Comparison of ENCODE assay signal across 26 cellular contexts in the genomic region with DNA sequence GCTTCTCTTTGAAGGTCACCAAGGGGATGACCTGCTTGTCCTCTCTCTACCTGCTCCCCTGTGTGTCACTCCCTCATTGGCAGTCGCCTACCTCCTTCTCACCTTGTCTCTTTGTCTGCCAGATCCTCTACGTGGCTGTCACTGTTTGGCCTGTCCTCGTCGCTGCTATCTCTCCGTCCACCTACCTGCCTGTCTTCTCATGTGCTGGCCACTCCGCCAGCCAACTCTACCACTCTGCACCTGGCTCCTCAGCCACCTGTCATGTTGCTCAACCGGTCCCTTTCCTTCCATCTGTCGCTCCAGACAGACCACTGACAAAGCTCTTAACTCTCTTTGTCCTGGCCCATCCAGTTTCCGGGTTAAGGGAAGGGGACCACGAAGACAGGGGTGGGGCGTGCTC. TPM values are rescaled to one million over a fixed set of nuclear protein-coding genes. Genes with fewer than 3 reads are reported as not detected.
DNase-seq lines count a peak whose midpoint lies in the region; FAIRE-seq and TF ChIP-seq lines count a peak whose summit lies in the region.
"Had no signal": no experiment of that assay in that cellular context is flagged by ENCODE, and none has a peak within 500 bp of the region (broad histone marks: within the 10 kb centered on the region; RNA-seq: fewer than 3 reads in every experiment).

A gene with protein sequence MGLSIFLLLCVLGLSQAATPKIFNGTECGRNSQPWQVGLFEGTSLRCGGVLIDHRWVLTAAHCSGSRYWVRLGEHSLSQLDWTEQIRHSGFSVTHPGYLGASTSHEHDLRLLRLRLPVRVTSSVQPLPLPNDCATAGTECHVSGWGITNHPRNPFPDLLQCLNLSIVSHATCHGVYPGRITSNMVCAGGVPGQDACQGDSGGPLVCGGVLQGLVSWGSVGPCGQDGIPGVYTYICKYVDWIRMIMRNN (minus strand): TSS at position 299 of the 400 bp plus-strand sequence. CDS start 381 bp downstream, outside the sequence.

- TF ChIP-seq RAD21 in H1 (IDR thresholded peaks at IDR 0.05 in 1 of 2, conservative IDR thresholded peaks at IDR 0.05 in 1 of 2; ENCODE audit: low read depth in 2 of 2, low read length in 2 of 2), result no peak

- H3K4me3 ChIP-seq in H1 (ENCODE audit: extremely low read depth in 1 of 4, insufficient read depth in 2 of 4, low read depth in 3 of 4, low read length in 4 of 4) (no peak within 1 kb of the TSS), prostate gland (no peak within 1 kb of the TSS), uterus (no peak within 1 kb of the TSS)
- H3K4me3 ChIP-seq: thyroid gland had no signal

- peak within 1 kb of the TSS; percentile 5; the same call in 1 of the 2 replicates for H2BK15ac ChIP-seq in H1 (ENCODE audit: low read length)

- no peaks in the 10 kb centered on the region; the same call in 1 of the 2 replicates for H3K79me1 ChIP-seq in H1 (ENCODE audit: low read depth, low read length)

- H3K36me3 ChIP-seq in H1 (ENCODE audit: control insufficient read depth in 2 of 4, insufficient read depth in 4 of 4, low read length in 3 of 4) (no peaks in the 10 kb centered on the region), prostate gland (no peaks in the 10 kb centered on the region), uterus (no peaks in the 10 kb centered on the region)
- H3K36me3 ChIP-seq: thyroid gland had no signal

- H3K9ac ChIP-seq in H1 (replicated peaks in 1 of 4; ENCODE audit: extremely low read depth in 1 of 4, low read depth in 3 of 4, low read length in 3 of 4), result no peak within 1 kb of the TSS

- no peak within 1 kb of the TSS for H4K5ac ChIP-seq in H1 (ENCODE audit: insufficient read length, low read depth, low read length)

- peak within 1 kb of the TSS; percentile 75; the same call in 1 of the 2 replicates for H2BK12ac ChIP-seq in H1 (ENCODE audit: low read depth, low read length)

- peak; percentile 17 for DNase-seq in NCI-H1436 (lab: John Stamatoyannopoulos, UW)
- no peak for DNase-seq in NCI-H1436 treated with DMSO at 0.1 percent for 48 hours (lab: John Stamatoyannopoulos, UW)
- peak; percentile 91 for DNase-seq in NCI-H2029 (lab: John Stamatoyannopoulos, UW)
- no peak for DNase-seq in H1 (ENCODE audit: low read depth in 1 of 2, low spot score in 2 of 2)
- DNase-seq in prostate gland (ENCODE audit: low spot score), result peak; percentile 42
- no peak for DNase-seq in SW 1271 (lab: John Stamatoyannopoulos, UW)
- DNase-seq in uterus, result no peak
- DNase-seq in CD1c-positive myeloid dendritic cell (ENCODE audit: extremely low spot score), result no peak
- DNase-seq: activated CD4-positive, alpha-beta T cell treated with anti-CD3 and anti-CD28 coated beads, Interleukin-2, amount 50 U/mL, for 4 hours; activated CD8-positive, alpha-beta memory T cell treated with anti-CD3 and anti-CD28 coated beads, Interleukin-2, amount 50 U/mL, for 48 hours; AML-193; cerebellar nuclear complex; EL; foreskin melanocyte; kidney glomerular epithelial cell; mammary epithelial cell; NCI-H226; occipital lobe; RPMI8226; stimulated activated CD4-positive, alpha-beta T cell treated with anti-CD3 and anti-CD28 coated beads, Interleukin-4, amount 100 ng/mL, for 24 hours; stimulated activated naive CD8-positive, alpha-beta T cell treated with anti-CD3 and anti-CD28 coated beads, Interleukin-15, Interleukin-2, amounts not matched to agents 100 U/mL and 50 U/mL, for 24 hours; thyroid gland had no signal

- H3K23ac ChIP-seq in H1 (ENCODE audit: insufficient read length), result no peak within 1 kb of the TSS

- peak within 1 kb of the TSS; percentile 98 for H2AK5ac ChIP-seq in H1 (ENCODE audit: low read depth, low read length)

- H3K9me3 ChIP-seq in H1 (ENCODE audit: insufficient read depth in 2 of 2, low read depth in 1 of 2, low read length in 1 of 2) (no peaks in the 10 kb centered on the region), prostate gland (no peaks in the 10 kb centered on the region), uterus (no peaks in the 10 kb centered on the region)
- H3K9me3 ChIP-seq: thyroid gland had no signal

- no peaks in the 10 kb centered on the region for H3K79me2 ChIP-seq in H1 (ENCODE audit: control insufficient read depth in 1 of 2, insufficient read depth in 2 of 2, low read length in 2 of 2)

- TF ChIP-seq CTCF in H1 (IDR thresholded peaks at IDR 0.05; ENCODE audit: control extremely low read depth in 1 of 3, insufficient read depth in 1 of 3, low read depth in 1 of 3, low read length in 3 of 3), result no peak
- no peak for TF ChIP-seq CTCF in prostate gland (IDR thresholded peaks at IDR 0.05)
- TF ChIP-seq CTCF in uterus (IDR thresholded peaks at IDR 0.05), result no peak

- no peak within 1 kb of the TSS for H2BK120ac ChIP-seq in H1 (replicated peaks; ENCODE audit: low read depth, low read length)

- FAIRE-seq in H1 (lab: Jason Lieb, UNC), result no peak
- FAIRE-seq: GM19239 had no signal

- 77% methylated on average over 11 of the region's 11 CpGs; no CpG with 5 or more reads in 1 of the 2 experiments for WGBS in H1 (ENCODE audit: extremely low coverage in 1 of 2, insufficient coverage in 1 of 2, insufficient read length in 1 of 2, insufficient replicate concordance in 2 of 2, low coverage in 1 of 2, low lambda C conversion rate in 2 of 2, missing lambda C conversion rate in 1 of 2), 2 experiments
- WGBS in prostate gland, result 24% methylated on average over 11 of the region's 11 CpGs

- H3K4me1 ChIP-seq in H1 (replicated peaks in 1 of 4; ENCODE audit: control insufficient read depth in 3 of 4, insufficient read depth in 4 of 4, low read length in 3 of 4) (peaks cover 0 to 3% (median 1%) of the 10 kb centered on the region in 4 experiments; a peak in 2 of 7 replicates), prostate gland (replicated peaks) (no peaks in the 10 kb centered on the region), uterus (no peaks in the 10 kb centered on the region)
- H3K4me1 ChIP-seq: thyroid gland had no signal

- no peaks in the 10 kb centered on the region for H3K27me3 ChIP-seq in H1 (replicated peaks in 1 of 4; ENCODE audit: control insufficient read depth in 3 of 4, extremely low read depth in 1 of 4, insufficient read depth in 3 of 4, low read length in 3 of 4)
- H3K27me3 ChIP-seq in prostate gland (replicated peaks; ENCODE audit: insufficient read depth), result no peaks in the 10 kb centered on the region
- H3K27me3 ChIP-seq in uterus, result no peaks in the 10 kb centered on the region
- H3K27me3 ChIP-seq: thyroid gland had no signal

- intact Hi-C loops in prostate gland (cut with DNase I), result no loop called here
- intact Hi-C loops in uterus (cut with DNase I; ENCODE audit: low total_unique reads), result no loop called here

- H3K27ac ChIP-seq in H1 (ENCODE audit: low read depth, low read length) (no peak within 1 kb of the TSS), prostate gland (no peak within 1 kb of the TSS), uterus (no peak within 1 kb of the TSS)
- H3K27ac ChIP-seq: thyroid gland had no signal

- H3K4me2 ChIP-seq in H1 (ENCODE audit: insufficient read depth in 1 of 2, low read depth in 2 of 2, low read length in 2 of 2), result no peak within 1 kb of the TSS

- TF ChIP-seq POLR2A in H1 (IDR thresholded peaks at IDR 0.05; ENCODE audit: control extremely low read depth in 1 of 2, low read depth in 2 of 2, low read length in 2 of 2) (no peak), prostate gland (IDR thresholded peaks at IDR 0.05) (no peak), uterus (IDR thresholded peaks at IDR 0.05) (no peak)

- no peak within 1 kb of the TSS; the same call in 1 of the 2 replicates for H3K18ac ChIP-seq in H1 (ENCODE audit: extremely low read depth, low read length)

- 0 out of 2 replicates have a peak within 1 kb of the TSS, but pooled peaks have one; percentile 44 for H2BK5ac ChIP-seq in H1 (ENCODE audit: low read depth, low read length)

- H4K8ac ChIP-seq in H1 (ENCODE audit: extremely low read depth, insufficient read depth, low read length), result no peak within 1 kb of the TSS

- H3K23me2 ChIP-seq in H1 (ENCODE audit: low read depth, low read length), result no peaks in the 10 kb centered on the region

- H3K14ac ChIP-seq in H1 (ENCODE audit: insufficient read length), result no peak within 1 kb of the TSS

- no peak within 1 kb of the TSS for H3K56ac ChIP-seq in H1 (replicated peaks; ENCODE audit: insufficient read length, low read depth, low read length)

- POLR2A ChIA-PET in H1 (lab: Charles Lee; ENCODE audit: partially characterized antibody), result no interaction called here

- peaks cover 0 to 1% of the 10 kb centered on the region in 2 experiments for H4K20me1 ChIP-seq in H1 (replicated peaks in 1 of 2; ENCODE audit: control insufficient read depth in 1 of 2, insufficient read depth in 2 of 2, low read length in 2 of 2)

- CTCF ChIA-PET in H1 (lab: Charles Lee; ENCODE audit: partially characterized antibody), result interaction anchor here (0.6 to 1.4 kb wide), 4 partner anchors 9 to 230 kb away, joined by 3 to 5 read pairs (median 4); a partner anchor contains a TSS

- H4K91ac ChIP-seq in H1 (replicated peaks; ENCODE audit: insufficient read length, low read length), result peak within 1 kb of the TSS; percentile 79

- H2BK20ac ChIP-seq in H1 (ENCODE audit: low read length), result peak within 1 kb of the TSS; percentile 6

- H3K4ac ChIP-seq in H1 (replicated peaks; ENCODE audit: insufficient read length, low read depth, low read length), result no peak within 1 kb of the TSS

- no peak for TF ChIP-seq EP300 in H1 (IDR thresholded peaks at IDR 0.05; ENCODE audit: borderline replicate concordance in 1 of 2, low read depth in 2 of 2, low read length in 2 of 2)

- 0 out of 2 replicates have a peak within 1 kb of the TSS, but pooled peaks have one; percentile 58 for H2AFZ ChIP-seq in H1 (ENCODE audit: low read length)

TF ChIP-seq in H1, 55 proteins besides CTCF, POLR2A, EP300 and RAD21 (continues in another document):
- TF ChIP-seq HDAC2 (IDR thresholded peaks at IDR 0.05; ENCODE audit: borderline replicate concordance in 1 of 2, low read depth in 2 of 2, low read length in 2 of 2) (no peak), NANOG (IDR thresholded peaks at IDR 0.05; ENCODE audit: insufficient read depth, low read depth, low read length, poor library complexity, severe bottlenecking) (no peak), SUZ12 (IDR thresholded peaks at IDR 0.05; ENCODE audit: low read length) (no peak), CREB1 (IDR thresholded peaks at IDR 0.05) (no peak), GTF2F1 (IDR thresholded peaks at IDR 0.05; ENCODE audit: borderline replicate concordance, low read depth, low read length) (no peak), JUN (IDR thresholded peaks at IDR 0.05; ENCODE audit: low read depth, low read length) (no peak)

RNA-seq across cellular contexts. Expression of the gene that starts here (rescaled TPM):
- not detected in 2 replicates for total RNA-seq in H1 (2021; fragmentation: NEBNext Ultra II Directional; extraction: Animal tissue kit (Norgen Biotek cat#: 25700))
- 0.24 TPM in 1 of 2 replicates, not detected in the other for polyA plus RNA-seq in H1 (2011; rRNA removed)
- not detected for polyA plus RNA-seq in H1 (2011; cell fraction: cytosol; rRNA removed)
- not detected for polyA plus RNA-seq in H1 (2011; cell fraction: nucleus; rRNA removed)
- not detected in 4 replicates for polyA plus RNA-seq in H1 (2012, experiment 1 of 2)
- polyA plus RNA-seq in H1 (2012, experiment 2 of 2), result not detected
- polyA plus RNA-seq in H1 (2013, experiment 1 of 2), result 0.06 TPM
- polyA plus RNA-seq in H1 (2013, experiment 2 of 2), result not detected
- polyA minus RNA-seq in H1 (2011; rRNA and poly(A)+ RNA removed), result not detected in 2 replicates
- polyA minus RNA-seq in H1 (2011; cell fraction: cytosol; rRNA and poly(A)+ RNA removed), result not detected
- not detected for polyA minus RNA-seq in H1 (2011; cell fraction: nucleus; rRNA and poly(A)+ RNA removed)
- total RNA-seq in prostate gland (under 1 TPM in 1 of 2 donors, not detected in 1; 0.73 TPM), uterus (not detected)
- total RNA-seq: A172, epithelial cell of proximal tubule, LHCN-M2, mammary epithelial cell, occipital lobe, thyroid gland had no signal
- polyA plus RNA-seq: mammary epithelial cell had no signal

Comparison
In these comparisons a context has a peak if more than half of its experiments do, and no peak if none do; other contexts are left out.
1. DNase-seq: peak in NCI-H1436 (single experiment) and NCI-H2029 (single experiment); none in NCI-H1436 treated with DMSO at 0.1 percent for 48 hours (single experiment), H1 (0 of 2), SW 1271 (0 of 2), uterus (0 of 2) and CD1c-positive myeloid dendritic cell (single experiment).
2. Peak in DNase-seq in prostate gland; RNA of the gene not detected or under 1 TPM.